In the genomic region with DNA sequence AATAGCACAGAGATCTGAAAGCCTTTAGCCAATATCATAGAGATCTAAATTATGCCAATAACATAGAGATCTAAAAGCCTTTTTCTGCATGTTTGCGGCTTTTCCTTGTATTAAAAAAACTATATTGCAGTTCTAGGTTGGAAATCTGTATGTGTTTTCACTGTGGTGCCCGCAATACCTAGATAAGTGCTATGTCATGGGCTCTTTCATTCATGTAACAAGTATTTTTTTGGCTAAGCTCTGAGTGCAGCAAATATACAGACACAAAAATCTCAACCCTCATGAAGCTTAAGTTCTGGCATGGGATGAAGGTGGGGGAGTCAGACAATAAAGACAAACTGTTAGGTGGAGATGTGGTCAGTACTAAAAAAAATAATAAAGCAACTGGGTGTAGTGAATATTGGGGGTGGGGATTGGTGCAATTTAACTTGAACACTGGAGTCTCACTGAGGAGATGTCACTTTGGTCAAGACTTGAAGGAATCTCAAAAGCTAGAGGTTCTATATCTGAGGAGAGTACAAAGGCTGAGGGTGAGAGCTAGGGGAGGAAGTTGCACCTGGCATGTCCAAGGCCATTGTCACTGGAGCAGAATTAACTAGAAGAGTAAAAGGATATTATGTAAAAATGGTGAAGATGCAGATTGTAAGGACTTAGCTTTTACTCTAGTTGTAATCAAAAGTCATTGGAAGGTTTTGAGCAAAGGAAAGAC, we compare ENCODE assay signal across 9 cellular contexts. TPM values are rescaled to one million over a fixed set of nuclear protein-coding genes. Genes with fewer than 3 reads are reported as not detected.
DNase-seq lines count a peak whose midpoint lies in the region; ATAC-seq, FAIRE-seq and TF ChIP-seq lines count a peak whose summit lies in the region.
"Had no signal": no experiment of that assay in that cellular context is flagged by ENCODE, and none has a peak within 500 bp of the region (broad histone marks: within the 10 kb centered on the region; RNA-seq: fewer than 3 reads in every experiment).

No MANE protein-coding gene starts in this region.

- no peaks in the 10 kb centered on the region for H3K27me3 ChIP-seq in BLaER1 treated with 17β-estradiol and CSF1 and Interleukin-3, amounts not matched to agents 10 nM and 100 nM
- H3K27me3 ChIP-seq in bronchial epithelial cell (ENCODE audit: control insufficient read depth, insufficient read depth, low read length) (no peaks in the 10 kb centered on the region), mucosa of stomach (ENCODE audit: control insufficient read depth, insufficient read depth, low read length) (no peaks in the 10 kb centered on the region)

- no peaks in the 10 kb centered on the region for H3K9me3 Mint-ChIP-seq in stimulated activated naive B cell treated with anti-CD40 and anti-IgM and Interleukin-4, amounts not matched to agents 10 μg/mL and 1 μg/mL and 100 μg/mL, for 72 hours

- H3K9me3 ChIP-seq in BLaER1 treated with 17β-estradiol and CSF1 and Interleukin-3, amounts not matched to agents 10 nM and 100 nM (replicated peaks in 1 of 11), result no peaks in the 10 kb centered on the region
- no peaks in the 10 kb centered on the region for H3K9me3 ChIP-seq in mucosa of stomach (ENCODE audit: control insufficient read depth, low read length)

- peaks cover 0 to 48% (median 35%) of the 10 kb centered on the region in 11 experiments; a peak in 18 of 22 replicates for H3K36me3 ChIP-seq in BLaER1 treated with 17β-estradiol and CSF1 and Interleukin-3, amounts not matched to agents 10 nM and 100 nM
- H3K36me3 ChIP-seq in bronchial epithelial cell (ENCODE audit: control insufficient read depth, insufficient read depth, low read length) (no peaks in the 10 kb centered on the region), mucosa of stomach (ENCODE audit: control insufficient read depth, insufficient read depth, low read length) (no peaks in the 10 kb centered on the region)

- in situ Hi-C loops in KBM-7 (cut with MboI; ENCODE audit: low pct_unique_long_range_greater_than_20kb, low sequenced_read_pairs), result no loop called here

- H3K4me1 ChIP-seq in BLaER1 treated with 17β-estradiol and CSF1 and Interleukin-3, amounts not matched to agents 10 nM and 100 nM, result peaks cover 28 to 45% (median 39%) of the 10 kb centered on the region in 10 experiments
- H3K4me1 ChIP-seq in mucosa of stomach (ENCODE audit: control insufficient read depth, insufficient read depth, low read length), result peaks cover 8% of the 10 kb centered on the region

- peak overlapping the region; percentile 59 to 92 (median 88); a peak in 21 of 22 replicates for H3K9ac ChIP-seq in BLaER1 treated with 17β-estradiol and CSF1 and Interleukin-3, amounts not matched to agents 10 nM and 100 nM
- no peak overlapping the region for H3K9ac ChIP-seq in mucosa of stomach (ENCODE audit: low read length)

- H3K36me3 Mint-ChIP-seq in stimulated activated naive B cell treated with anti-CD40 and anti-IgM and Interleukin-4, amounts not matched to agents 10 μg/mL and 1 μg/mL and 100 μg/mL, for 72 hours, result peaks cover 4 to 7% of the 10 kb centered on the region in 2 donors

- H3K27ac Mint-ChIP-seq in stimulated activated naive B cell treated with anti-CD40 and anti-IgM and Interleukin-4, amounts not matched to agents 10 μg/mL and 1 μg/mL and 100 μg/mL, for 72 hours, result no peak overlapping the region

- ATAC-seq in left lobe of liver, result no peak
- ATAC-seq in stimulated activated naive B cell treated with anti-CD40 and anti-IgM and Interleukin-4, amounts not matched to agents 10 μg/mL and 1 μg/mL and 100 μg/mL, for 72 hours (replicated peaks), result no peak

- peaks cover 0 to 28% (median 16%) of the 10 kb centered on the region in 11 experiments; a peak in 8 of 22 replicates for H4K20me1 ChIP-seq in BLaER1 treated with 17β-estradiol and CSF1 and Interleukin-3, amounts not matched to agents 10 nM and 100 nM

- peak overlapping the region; percentile 69 to 93 (median 86) for H3K4me3 ChIP-seq in BLaER1 treated with 17β-estradiol and CSF1 and Interleukin-3, amounts not matched to agents 10 nM and 100 nM
- peak overlapping the region; percentile 75 for H3K4me3 ChIP-seq in bronchial epithelial cell (ENCODE audit: low read depth, low read length)
- H3K4me3 ChIP-seq in mucosa of stomach (ENCODE audit: low read length), result peak overlapping the region; percentile 60

- H3K4me1 Mint-ChIP-seq in stimulated activated naive B cell treated with anti-CD40 and anti-IgM and Interleukin-4, amounts not matched to agents 10 μg/mL and 1 μg/mL and 100 μg/mL, for 72 hours, result peaks cover 0 to 2% of the 10 kb centered on the region in 2 donors

- DNase-seq in KBM-7, result peak; percentile 38
- DNase-seq in bronchial epithelial cell (ENCODE audit: low read depth), result no peak
- no peak for DNase-seq in left lobe of liver (ENCODE audit: low spot score)
- no peak for DNase-seq in cerebellar nuclear complex (lab: John Stamatoyannopoulos, UW)
- DNase-seq in stimulated activated naive B cell treated with anti-CD40 and anti-IgM and Interleukin-4, amounts not matched to agents 10 μg/mL and 1 μg/mL and 100 μg/mL, for 72 hours, result no peak
- DNase-seq in mesenteric fat pad (ENCODE audit: low spot score), result no peak

- no peak for FAIRE-seq in bronchial epithelial cell (lab: Jason Lieb, UNC)
- FAIRE-seq: islet of Langerhans had no signal

- H3K27ac ChIP-seq in BLaER1 treated with 17β-estradiol and CSF1 and Interleukin-3, amounts not matched to agents 10 nM and 100 nM, result peak overlapping the region in 9 of 11 experiments; percentile 76 to 93 (median 86); a peak in 18 of 22 replicates

- no peak overlapping the region for H3K4me3 Mint-ChIP-seq in stimulated activated naive B cell treated with anti-CD40 and anti-IgM and Interleukin-4, amounts not matched to agents 10 μg/mL and 1 μg/mL and 100 μg/mL, for 72 hours

- no peaks in the 10 kb centered on the region for H3K27me3 Mint-ChIP-seq in stimulated activated naive B cell treated with anti-CD40 and anti-IgM and Interleukin-4, amounts not matched to agents 10 μg/mL and 1 μg/mL and 100 μg/mL, for 72 hours

- H3K4me2 ChIP-seq in BLaER1 treated with 17β-estradiol and CSF1 and Interleukin-3, amounts not matched to agents 10 nM and 100 nM, result peak overlapping the region; percentile 75 to 96 (median 90)

- no peak for TF ChIP-seq CTCF in bronchial epithelial cell (IDR thresholded peaks at IDR 0.05; ENCODE audit: insufficient read depth, low read length, severe bottlenecking)

RNA-seq across cellular contexts. Expression of gene BUB1B, which starts 1.0 kb away (rescaled TPM):
- total RNA-seq in bronchial epithelial cell (0.79 and 0.90 TPM in 2 replicates), left lobe of liver (0.68 TPM), mesenteric fat pad (0.39 TPM)

RNA-seq across cellular contexts. Expression of gene BMF, which starts 53.2 kb away (rescaled TPM):
- total RNA-seq in bronchial epithelial cell, result 1.4 and 1.6 TPM in 2 replicates
- total RNA-seq in left lobe of liver, result 3.3 TPM
- total RNA-seq in mesenteric fat pad, result 4.0 TPM
